Comparison of ENCODE assay signal across 24 cellular contexts in genomic region chr12:24418157-24418556, GRCh38.
DNase-seq lines count a peak whose midpoint lies in the region; ATAC-seq, FAIRE-seq and TF ChIP-seq lines count a peak whose summit lies in the region.
"Had no signal": no experiment of that assay in that cellular context is flagged by ENCODE, and none has a peak within 500 bp of the region (broad histone marks: within the 10 kb centered on the region; RNA-seq: fewer than 3 reads in every experiment).

No MANE protein-coding gene starts in this region.

- no peak overlapping the region for H3K27ac Mint-ChIP-seq in astrocyte (ENCODE audit: unreplicated experiment)

- no peaks in the 10 kb centered on the region for H3K36me3 ChIP-seq in astrocyte (ENCODE audit: insufficient read depth, low read length)
- H3K36me3 ChIP-seq in smooth muscle cell (ENCODE audit: low read depth) = no peaks in the 10 kb centered on the region

- no peaks in the 10 kb centered on the region for H3K27me3 Mint-ChIP-seq in astrocyte (ENCODE audit: low read depth, unreplicated experiment)

- no peaks in the 10 kb centered on the region for H4K20me1 ChIP-seq in astrocyte (ENCODE audit: insufficient read depth, low read length)
- H4K20me1 ChIP-seq in smooth muscle cell (ENCODE audit: low read depth) = no peaks in the 10 kb centered on the region

- no peak overlapping the region for H3K4me2 ChIP-seq in astrocyte (ENCODE audit: low read length)
- H3K4me2 ChIP-seq in smooth muscle cell = peak overlapping the region; percentile 47

- H3K4me1 Mint-ChIP-seq in astrocyte (ENCODE audit: low read depth, unreplicated experiment) = no peaks in the 10 kb centered on the region

- H3K27me3 ChIP-seq in astrocyte (ENCODE audit: insufficient read depth, low read length) = no peaks in the 10 kb centered on the region
- no peaks in the 10 kb centered on the region for H3K27me3 ChIP-seq in smooth muscle cell (ENCODE audit: low read depth)

- no peak overlapping the region for H3K9ac ChIP-seq in astrocyte (ENCODE audit: low read length)
- H3K9ac ChIP-seq in smooth muscle cell (ENCODE audit: low read depth) = no peak overlapping the region

- H3K27ac ChIP-seq in astrocyte (ENCODE audit: low read depth, low read length) (no peak overlapping the region), smooth muscle cell (ENCODE audit: low read depth) (peak overlapping the region; percentile 74)
- H3K27ac ChIP-seq: 22Rv1 had no signal

- no peaks in the 10 kb centered on the region for H3F3A ChIP-seq in smooth muscle cell (ENCODE audit: low read depth)

- TF ChIP-seq CTCF in astrocyte (IDR thresholded peaks at IDR 0.05; ENCODE audit: insufficient read depth, low read depth, low read length) (no peak), smooth muscle cell (IDR thresholded peaks at IDR 0.05; ENCODE audit: borderline replicate concordance, insufficient read depth, poor library complexity, severe bottlenecking) (no peak)

- ATAC-seq in GM21619 (IDR thresholded peaks at IDR 0.05; ENCODE audit: unreplicated experiment) = no peak
- ATAC-seq: HCT116 had no signal

- H3K4me3 Mint-ChIP-seq in astrocyte (ENCODE audit: unreplicated experiment) = no peak overlapping the region

- WGBS in smooth muscle cell (ENCODE audit: low lambda C conversion rate) = 28% methylated on average over 1 of the region's 1 CpG

- FAIRE-seq in astrocyte (lab: Jason Lieb, UNC) = no peak
- FAIRE-seq: RCC 7860 had no signal

- H3K9me3 Mint-ChIP-seq in astrocyte (ENCODE audit: unreplicated experiment) = no peaks in the 10 kb centered on the region

- H2AFZ ChIP-seq in astrocyte (ENCODE audit: low read depth, low read length) = no peak overlapping the region
- H2AFZ ChIP-seq in smooth muscle cell (ENCODE audit: low read depth) = no peak overlapping the region

- H3K4me1 ChIP-seq in astrocyte (ENCODE audit: insufficient read depth, low read length) (no peaks in the 10 kb centered on the region), smooth muscle cell (ENCODE audit: low read depth) (peaks cover 3% of the 10 kb centered on the region)

- no peaks in the 10 kb centered on the region for H3K36me3 Mint-ChIP-seq in astrocyte (ENCODE audit: low read depth, unreplicated experiment)

- no peaks in the 10 kb centered on the region for H3K9me3 ChIP-seq in astrocyte (ENCODE audit: insufficient read depth, low read depth, low read length)
- H3K9me3 ChIP-seq in smooth muscle cell (replicated peaks; ENCODE audit: low read depth) = no peaks in the 10 kb centered on the region

- H3K4me3 ChIP-seq in astrocyte (ENCODE audit: insufficient read depth, low read depth, low read length) = no peak overlapping the region
- no peak overlapping the region for H3K4me3 ChIP-seq in smooth muscle cell

- H3K79me2 ChIP-seq in astrocyte (ENCODE audit: insufficient read depth, low read length) = no peaks in the 10 kb centered on the region
- peaks cover 54% of the 10 kb centered on the region for H3K79me2 ChIP-seq in smooth muscle cell (ENCODE audit: low read depth)

- peak; percentile 8 for DNase-seq in AG08396 (ENCODE audit: low spot score)
- peak; percentile 46 for DNase-seq in astrocyte (ENCODE audit: low read depth)
- peak; percentile 50 for DNase-seq in foreskin melanocyte
- DNase-seq in smooth muscle cell (lab: John Stamatoyannopoulos, UW; ENCODE audit: unreplicated experiment) = no peak
- DNase-seq in NCI-H526 treated with DMSO at 0.1 percent for 48 hours (lab: John Stamatoyannopoulos, UW) = no peak
- DNase-seq in RKO (ENCODE audit: low spot score) = no peak
- no peak for DNase-seq in activated effector memory CD4-positive, alpha-beta T cell treated with Interleukin-2 at 50 U/mL for 16 hours
- DNase-seq: DMS 273 treated with DMSO at 0.1 percent for 48 hours; GDM1; GOT3; Kasumi-1; MM.1S; NCI-H1092 treated with DMSO at 0.1 percent for 48 hours; NCI-H146; NCI-H2029 treated with DMSO at 0.1 percent for 48 hours; NCI-H2171 treated with DMSO at 0.1 percent for 48 hours; NCI-H446; NCI-H69; NK-92 treated with Interleukin-12 subunit alpha and Interleukin-12 subunit beta, amount 100 ng/mL, for 24 hours; Right ventricle myocardium superior had no signal

Comparison
In these comparisons a context has a peak if more than half of its experiments do, and no peak if none do; other contexts are left out.
1. DNase-seq: peak in AG08396 (single experiment), astrocyte (single experiment) and foreskin melanocyte (single experiment); none in smooth muscle cell (single experiment), NCI-H526 treated with DMSO at 0.1 percent for 48 hours (single experiment), RKO (single experiment) and activated effector memory CD4-positive, alpha-beta T cell treated with Interleukin-2 at 50 U/mL for 16 hours (single experiment).